Comparison of ENCODE assay signal across 8 cellular contexts in the genomic region with DNA sequence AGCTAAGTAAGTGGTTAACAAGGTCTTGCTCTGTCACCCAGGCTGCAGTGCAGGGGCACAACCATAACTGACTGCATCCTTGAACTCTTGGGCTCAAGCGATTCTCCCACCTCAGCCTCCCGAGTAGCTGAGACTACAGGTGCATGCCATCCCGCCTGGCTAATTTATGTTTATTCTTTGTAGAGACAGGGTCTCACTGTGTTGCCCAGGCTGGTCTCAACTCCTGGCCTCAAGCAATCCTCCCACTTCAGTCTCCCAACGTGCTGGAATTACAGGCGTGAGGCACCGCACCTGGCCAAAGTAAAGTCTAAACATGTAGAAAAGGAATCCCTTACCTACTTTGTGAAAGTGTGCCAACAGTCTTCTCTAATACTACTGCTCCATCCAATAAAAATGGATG.
"Had no signal": no experiment of that assay in that cellular context is flagged by ENCODE, and none has a peak within 500 bp of the region (broad histone marks: within the 10 kb centered on the region; RNA-seq: fewer than 3 reads in every experiment).

No MANE protein-coding gene starts in this region.

- H3K4me3 Mint-ChIP-seq: GM23338, H9, HFFc6 had no signal

- H3K27ac ChIP-seq: HL-60 had no signal

- DNase-seq: H9, HCEC 1CT, HFFc6, IMR-90, KG1 had no signal

- ATAC-seq: GM23338, K562 had no signal

- H3K4me3 ChIP-seq: GM23338, K562 had no signal

- H3K9me3 Mint-ChIP-seq: GM23338, HFFc6 had no signal

- H3K27ac Mint-ChIP-seq: GM23338, HFFc6 had no signal
